ENCODE assay signal across 1 cellular context in the genomic region with DNA sequence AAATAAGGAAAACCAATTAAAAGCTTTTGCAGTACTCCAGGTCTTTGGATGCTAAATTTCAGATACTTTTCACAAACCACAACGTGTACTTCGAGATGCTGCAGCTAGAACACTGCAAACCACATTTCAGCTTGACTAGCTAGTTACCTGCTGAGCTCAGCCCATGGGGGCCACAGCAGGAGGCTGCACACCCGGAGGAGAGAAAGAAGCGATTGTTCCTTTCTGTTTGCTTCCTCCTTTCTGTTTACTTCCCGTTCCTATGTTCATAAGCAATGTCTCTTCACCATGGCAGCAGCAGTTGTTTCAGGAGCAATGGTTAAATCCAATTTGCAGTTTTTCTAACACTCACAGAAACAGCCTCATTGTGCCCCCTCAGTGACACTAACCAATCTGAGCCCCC.
TF ChIP-seq lines count a peak whose summit lies in the region.

No MANE protein-coding gene starts in this region.

TF ChIP-seq in HepG2, 621 proteins besides CTCF, POLR2A, EP300 and RAD21 (continued from another document and continues in another):
- TF ChIP-seq, protein P1, sequence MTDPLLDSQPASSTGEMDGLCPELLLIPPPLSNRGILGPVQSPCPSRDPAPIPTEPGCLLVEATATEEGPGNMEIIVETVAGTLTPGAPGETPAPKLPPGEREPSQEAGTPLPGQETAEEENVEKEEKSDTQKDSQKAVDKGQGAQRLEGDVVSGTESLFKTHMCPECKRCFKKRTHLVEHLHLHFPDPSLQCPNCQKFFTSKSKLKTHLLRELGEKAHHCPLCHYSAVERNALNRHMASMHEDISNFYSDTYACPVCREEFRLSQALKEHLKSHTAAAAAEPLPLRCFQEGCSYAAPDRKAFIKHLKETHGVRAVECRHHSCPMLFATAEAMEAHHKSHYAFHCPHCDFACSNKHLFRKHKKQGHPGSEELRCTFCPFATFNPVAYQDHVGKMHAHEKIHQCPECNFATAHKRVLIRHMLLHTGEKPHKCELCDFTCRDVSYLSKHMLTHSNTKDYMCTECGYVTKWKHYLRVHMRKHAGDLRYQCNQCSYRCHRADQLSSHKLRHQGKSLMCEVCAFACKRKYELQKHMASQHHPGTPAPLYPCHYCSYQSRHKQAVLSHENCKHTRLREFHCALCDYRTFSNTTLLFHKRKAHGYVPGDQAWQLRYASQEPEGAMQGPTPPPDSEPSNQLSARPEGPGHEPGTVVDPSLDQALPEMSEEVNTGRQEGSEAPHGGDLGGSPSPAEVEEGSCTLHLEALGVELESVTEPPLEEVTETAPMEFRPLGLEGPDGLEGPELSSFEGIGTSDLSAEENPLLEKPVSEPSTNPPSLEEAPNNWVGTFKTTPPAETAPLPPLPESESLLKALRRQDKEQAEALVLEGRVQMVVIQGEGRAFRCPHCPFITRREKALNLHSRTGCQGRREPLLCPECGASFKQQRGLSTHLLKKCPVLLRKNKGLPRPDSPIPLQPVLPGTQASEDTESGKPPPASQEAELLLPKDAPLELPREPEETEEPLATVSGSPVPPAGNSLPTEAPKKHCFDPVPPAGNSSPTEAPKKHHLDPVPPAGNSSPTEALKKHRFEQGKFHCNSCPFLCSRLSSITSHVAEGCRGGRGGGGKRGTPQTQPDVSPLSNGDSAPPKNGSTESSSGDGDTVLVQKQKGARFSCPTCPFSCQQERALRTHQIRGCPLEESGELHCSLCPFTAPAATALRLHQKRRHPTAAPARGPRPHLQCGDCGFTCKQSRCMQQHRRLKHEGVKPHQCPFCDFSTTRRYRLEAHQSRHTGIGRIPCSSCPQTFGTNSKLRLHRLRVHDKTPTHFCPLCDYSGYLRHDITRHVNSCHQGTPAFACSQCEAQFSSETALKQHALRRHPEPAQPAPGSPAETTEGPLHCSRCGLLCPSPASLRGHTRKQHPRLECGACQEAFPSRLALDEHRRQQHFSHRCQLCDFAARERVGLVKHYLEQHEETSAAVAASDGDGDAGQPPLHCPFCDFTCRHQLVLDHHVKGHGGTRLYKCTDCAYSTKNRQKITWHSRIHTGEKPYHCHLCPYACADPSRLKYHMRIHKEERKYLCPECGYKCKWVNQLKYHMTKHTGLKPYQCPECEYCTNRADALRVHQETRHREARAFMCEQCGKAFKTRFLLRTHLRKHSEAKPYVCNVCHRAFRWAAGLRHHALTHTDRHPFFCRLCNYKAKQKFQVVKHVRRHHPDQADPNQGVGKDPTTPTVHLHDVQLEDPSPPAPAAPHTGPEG (CRISPR knock-in tag; IDR thresholded peaks at IDR 0.05): no peak
- TF ChIP-seq SETDB1 (CRISPR knock-in tag; IDR thresholded peaks at IDR 0.05; ENCODE audit: borderline replicate concordance) (no peak), MNT (IDR thresholded peaks at IDR 0.05) (no peak), KLF13 (CRISPR knock-in tag; IDR thresholded peaks at IDR 0.05) (no peak), THYN1 (CRISPR knock-in tag; IDR thresholded peaks at IDR 0.05; ENCODE audit: borderline replicate concordance, low read depth) (no peak), ZNF326 (CRISPR knock-in tag; IDR thresholded peaks at IDR 0.05; ENCODE audit: borderline replicate concordance) (no peak), ZNF841 (CRISPR knock-in tag; IDR thresholded peaks at IDR 0.05; ENCODE audit: borderline replicate concordance) (no peak), ZNF558 (CRISPR knock-in tag; IDR thresholded peaks at IDR 0.05; ENCODE audit: borderline replicate concordance) (no peak), SMC3 (IDR thresholded peaks at IDR 0.05; ENCODE audit: low read length) (no peak; the same call in 1 of the 2 replicates), ZHX2 (IDR thresholded peaks at IDR 0.05; ENCODE audit: low read depth) (no peak), ZHX2 (CRISPR knock-in tag; IDR thresholded peaks at IDR 0.05; ENCODE audit: borderline replicate concordance) (no peak), HNRNPH1 (optimal IDR thresholded peaks at IDR 0.05; ENCODE audit: low read depth, low read length) (no peak), ZNF460 (CRISPR knock-in tag; IDR thresholded peaks at IDR 0.05; ENCODE audit: borderline replicate concordance) (no peak), ELF4 (CRISPR knock-in tag; IDR thresholded peaks at IDR 0.05; ENCODE audit: borderline replicate concordance) (no peak), ZMYM2 (CRISPR knock-in tag; IDR thresholded peaks at IDR 0.05) (no peak), MED1 (CRISPR knock-in tag; IDR thresholded peaks at IDR 0.05) (no peak), EZH2 (conservative IDR thresholded peaks at IDR 0.05; ENCODE audit: low read depth, low read length) (no peak), ZNF747 (CRISPR knock-in tag; IDR thresholded peaks at IDR 0.05; ENCODE audit: borderline replicate concordance) (no peak), ZIK1 (CRISPR knock-in tag; IDR thresholded peaks at IDR 0.05; ENCODE audit: borderline replicate concordance, low read depth) (no peak), ZNF3 (CRISPR knock-in tag; IDR thresholded peaks at IDR 0.05) (no peak), ZNF281 (CRISPR knock-in tag; IDR thresholded peaks at IDR 0.05; ENCODE audit: borderline replicate concordance) (no peak), ZNF143 (CRISPR knock-in tag; IDR thresholded peaks at IDR 0.05) (no peak), MED13 (CRISPR knock-in tag; IDR thresholded peaks at IDR 0.05) (no peak), POLR2G (IDR thresholded peaks at IDR 0.05; ENCODE audit: low read depth, low read length) (no peak), MTA3 (CRISPR knock-in tag; IDR thresholded peaks at IDR 0.05) (no peak), THAP11 (CRISPR knock-in tag; IDR thresholded peaks at IDR 0.05) (no peak), NR2C2 (CRISPR knock-in tag; IDR thresholded peaks at IDR 0.05; ENCODE audit: borderline replicate concordance) (no peak), ZNF891 (CRISPR knock-in tag; IDR thresholded peaks at IDR 0.05) (no peak), POLR2AphosphoS2 (IDR thresholded peaks at IDR 0.05; ENCODE audit: low read depth, low read length) (no peak), ZNF850 (CRISPR knock-in tag; conservative IDR thresholded peaks at IDR 0.05) (no peak)
- TF ChIP-seq, protein P2, sequence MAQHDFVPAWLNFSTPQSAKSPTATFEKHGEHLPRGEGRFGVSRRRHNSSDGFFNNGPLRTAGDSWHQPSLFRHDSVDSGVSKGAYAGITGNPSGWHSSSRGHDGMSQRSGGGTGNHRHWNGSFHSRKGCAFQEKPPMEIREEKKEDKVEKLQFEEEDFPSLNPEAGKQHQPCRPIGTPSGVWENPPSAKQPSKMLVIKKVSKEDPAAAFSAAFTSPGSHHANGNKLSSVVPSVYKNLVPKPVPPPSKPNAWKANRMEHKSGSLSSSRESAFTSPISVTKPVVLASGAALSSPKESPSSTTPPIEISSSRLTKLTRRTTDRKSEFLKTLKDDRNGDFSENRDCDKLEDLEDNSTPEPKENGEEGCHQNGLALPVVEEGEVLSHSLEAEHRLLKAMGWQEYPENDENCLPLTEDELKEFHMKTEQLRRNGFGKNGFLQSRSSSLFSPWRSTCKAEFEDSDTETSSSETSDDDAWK (CRISPR knock-in tag; IDR thresholded peaks at IDR 0.05): no peak
- TF ChIP-seq, protein P3, sequence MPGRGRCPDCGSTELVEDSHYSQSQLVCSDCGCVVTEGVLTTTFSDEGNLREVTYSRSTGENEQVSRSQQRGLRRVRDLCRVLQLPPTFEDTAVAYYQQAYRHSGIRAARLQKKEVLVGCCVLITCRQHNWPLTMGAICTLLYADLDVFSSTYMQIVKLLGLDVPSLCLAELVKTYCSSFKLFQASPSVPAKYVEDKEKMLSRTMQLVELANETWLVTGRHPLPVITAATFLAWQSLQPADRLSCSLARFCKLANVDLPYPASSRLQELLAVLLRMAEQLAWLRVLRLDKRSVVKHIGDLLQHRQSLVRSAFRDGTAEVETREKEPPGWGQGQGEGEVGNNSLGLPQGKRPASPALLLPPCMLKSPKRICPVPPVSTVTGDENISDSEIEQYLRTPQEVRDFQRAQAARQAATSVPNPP (CRISPR knock-in tag; IDR thresholded peaks at IDR 0.05): no peak
- TF ChIP-seq, protein P4, sequence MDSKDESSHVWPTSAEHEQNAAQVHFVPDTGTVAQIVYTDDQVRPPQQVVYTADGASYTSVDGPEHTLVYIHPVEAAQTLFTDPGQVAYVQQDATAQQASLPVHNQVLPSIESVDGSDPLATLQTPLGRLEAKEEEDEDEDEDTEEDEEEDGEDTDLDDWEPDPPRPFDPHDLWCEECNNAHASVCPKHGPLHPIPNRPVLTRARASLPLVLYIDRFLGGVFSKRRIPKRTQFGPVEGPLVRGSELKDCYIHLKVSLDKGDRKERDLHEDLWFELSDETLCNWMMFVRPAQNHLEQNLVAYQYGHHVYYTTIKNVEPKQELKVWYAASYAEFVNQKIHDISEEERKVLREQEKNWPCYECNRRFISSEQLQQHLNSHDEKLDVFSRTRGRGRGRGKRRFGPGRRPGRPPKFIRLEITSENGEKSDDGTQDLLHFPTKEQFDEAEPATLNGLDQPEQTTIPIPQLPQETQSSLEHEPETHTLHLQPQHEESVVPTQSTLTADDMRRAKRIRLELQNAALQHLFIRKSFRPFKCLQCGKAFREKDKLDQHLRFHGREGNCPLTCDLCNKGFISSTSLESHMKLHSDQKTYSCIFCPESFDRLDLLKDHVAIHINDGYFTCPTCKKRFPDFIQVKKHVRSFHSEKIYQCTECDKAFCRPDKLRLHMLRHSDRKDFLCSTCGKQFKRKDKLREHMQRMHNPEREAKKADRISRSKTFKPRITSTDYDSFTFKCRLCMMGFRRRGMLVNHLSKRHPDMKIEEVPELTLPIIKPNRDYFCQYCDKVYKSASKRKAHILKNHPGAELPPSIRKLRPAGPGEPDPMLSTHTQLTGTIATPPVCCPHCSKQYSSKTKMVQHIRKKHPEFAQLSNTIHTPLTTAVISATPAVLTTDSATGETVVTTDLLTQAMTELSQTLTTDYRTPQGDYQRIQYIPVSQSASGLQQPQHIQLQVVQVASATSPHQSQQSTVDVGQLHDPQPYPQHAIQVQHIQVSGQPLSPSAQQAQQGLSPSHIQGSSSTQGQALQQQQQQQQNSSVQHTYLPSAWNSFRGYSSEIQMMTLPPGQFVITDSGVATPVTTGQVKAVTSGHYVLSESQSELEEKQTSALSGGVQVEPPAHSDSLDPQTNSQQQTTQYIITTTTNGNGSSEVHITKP (CRISPR knock-in tag; IDR thresholded peaks at IDR 0.05; ENCODE audit: low read depth): peak; percentile 56; the same call in 1 of the 2 replicates
